ENCODE assay signal across 21 cellular contexts in genomic region chr2:133919285-133919684, GRCh38.
A peak's percentile ranks its signal among the peaks of the same experiment; 100 is the strongest.
DNase-seq lines count a peak whose midpoint lies in the region; ATAC-seq, FAIRE-seq and TF ChIP-seq lines count a peak whose summit lies in the region.
"Had no signal": no experiment of that assay in that cellular context is flagged by ENCODE, and none has a peak within 500 bp of the region (broad histone marks: within the 10 kb centered on the region; RNA-seq: fewer than 3 reads in every experiment).

No MANE protein-coding gene starts in this region.

- no peak overlapping the region for H2BK12ac ChIP-seq in H1 (ENCODE audit: low read depth, low read length)

- H3K27ac Mint-ChIP-seq in CD4-positive, alpha-beta T cell: no peak overlapping the region
- H3K27ac Mint-ChIP-seq: CD14-positive monocyte; CD8-positive, alpha-beta T cell; GM23338 had no signal

- peaks cover 4% of the 10 kb centered on the region for H3K4me1 ChIP-seq in IMR-90 (ENCODE audit: control insufficient read depth, insufficient read depth, low read length)
- H3K4me1 ChIP-seq in H1 (replicated peaks in 1 of 4; ENCODE audit: control insufficient read depth in 3 of 4, insufficient read depth in 4 of 4, low read length in 3 of 4): no peaks in the 10 kb centered on the region
- H3K4me1 ChIP-seq in small intestine (ENCODE audit: control insufficient read depth in 2 of 2, insufficient read depth in 1 of 2, low read depth in 1 of 2, low read length in 1 of 2): no peaks in the 10 kb centered on the region
- H3K4me1 ChIP-seq: A549, BLaER1 had no signal

- H3K79me1 ChIP-seq in IMR-90 (ENCODE audit: low read depth in 1 of 2, low read length in 2 of 2) (no peaks in the 10 kb centered on the region), H1 (ENCODE audit: low read depth, low read length) (no peaks in the 10 kb centered on the region)

- TF ChIP-seq EP300 in H1 (IDR thresholded peaks at IDR 0.05; ENCODE audit: borderline replicate concordance in 1 of 2, low read depth in 2 of 2, low read length in 2 of 2): no peak

- H3K79me2 ChIP-seq in H1 (ENCODE audit: control insufficient read depth in 1 of 2, insufficient read depth in 2 of 2, low read length in 2 of 2): no peaks in the 10 kb centered on the region

- TF ChIP-seq CTCF in IMR-90 (conservative IDR thresholded peaks at IDR 0.05; ENCODE audit: low read depth, low read length) (no peak), H1 (IDR thresholded peaks at IDR 0.05; ENCODE audit: control extremely low read depth in 1 of 3, insufficient read depth in 1 of 3, low read depth in 1 of 3, low read length in 3 of 3) (no peak)
- TF ChIP-seq CTCF in CD4-positive, alpha-beta T cell (IDR thresholded peaks at IDR 0.05): no peak

- H4K20me1 ChIP-seq in IMR-90 (ENCODE audit: insufficient read depth, low read length): no peaks in the 10 kb centered on the region
- no peaks in the 10 kb centered on the region for H4K20me1 ChIP-seq in H1 (replicated peaks in 1 of 2; ENCODE audit: control insufficient read depth in 1 of 2, insufficient read depth in 2 of 2, low read length in 2 of 2)
- H4K20me1 ChIP-seq: BLaER1 had no signal

- in situ Hi-C loops in IMR-90 (cut with MboI; ENCODE audit: low sequenced_read_pairs): no loop called here

- H2BK20ac ChIP-seq in IMR-90 (ENCODE audit: low read depth, low read length) (no peak overlapping the region), H1 (ENCODE audit: low read length) (no peak overlapping the region)

- CTCF ChIA-PET in IMR-90 (lab: Yijun Ruan, JAX) (interaction anchor here (0.6 to 1.5 kb wide), 2 partner anchors 30 to 175 kb away, joined by 3 read pairs; no protein-coding TSS in a partner anchor), H1 (lab: Charles Lee; ENCODE audit: partially characterized antibody) (interaction anchor here (1.4 kb wide), 1 partner anchor 199 kb away, joined by 4 read pairs; no protein-coding TSS in a partner anchor)
- CTCF ChIA-PET in CD4-positive, alpha-beta T cell (lab: Charles Lee): no interaction called here

- DNase-seq in AG08396 (ENCODE audit: low spot score) (peak; percentile 32), IMR-90 (peak; percentile 31), H1 (ENCODE audit: low read depth in 1 of 2, low spot score in 2 of 2) (no peak), small intestine (peak; percentile 62), NCI-H345 treated with DMSO at 0.1 percent for 48 hours (lab: John Stamatoyannopoulos, UW; ENCODE audit: unreplicated experiment) (no peak)
- DNase-seq in CD4-positive, alpha-beta T cell: no peak
- DNase-seq: Calu3; CD8-positive, alpha-beta T cell; DMS79 treated with DMSO at 0.1 percent for 48 hours; H7 had no signal

- H3K9me3 ChIP-seq in IMR-90 (ENCODE audit: control insufficient read depth, insufficient read depth, low read length) (peaks cover 2% of the 10 kb centered on the region; the same call in 1 of the 2 replicates), H1 (ENCODE audit: insufficient read depth in 2 of 2, low read depth in 1 of 2, low read length in 1 of 2) (no peaks in the 10 kb centered on the region), small intestine (ENCODE audit: control insufficient read depth, low read depth) (no peaks in the 10 kb centered on the region)
- no peaks in the 10 kb centered on the region for H3K9me3 ChIP-seq in CD4-positive, alpha-beta T cell (ENCODE audit: control insufficient read depth, low read length)
- H3K9me3 ChIP-seq: BLaER1 had no signal

- H3K27ac ChIP-seq in IMR-90 (ENCODE audit: insufficient read depth, low read length): no peak overlapping the region
- H3K27ac ChIP-seq in H1 (ENCODE audit: low read depth, low read length): no peak overlapping the region
- H3K27ac ChIP-seq in small intestine (ENCODE audit: low read depth in 1 of 2, low read length in 1 of 2): no peak overlapping the region
- no peak overlapping the region for H3K27ac ChIP-seq in CD4-positive, alpha-beta T cell (ENCODE audit: low read depth, low read length)
- H3K27ac ChIP-seq: 22Rv1, A549, BLaER1, KMS-11 had no signal

- H3K27me3 Mint-ChIP-seq in CD4-positive, alpha-beta T cell: peaks cover 25% of the 10 kb centered on the region

- BruUV-seq in IMR-90 (replicated peaks; lab: Mats Ljungman, UMichigan): no TSS peak

- H3K27me3 ChIP-seq in IMR-90 (ENCODE audit: control insufficient read depth, insufficient read depth, low read length): no peaks in the 10 kb centered on the region; the same call in 1 of the 2 replicates
- H3K27me3 ChIP-seq in H1 (replicated peaks in 1 of 4; ENCODE audit: control insufficient read depth in 3 of 4, extremely low read depth in 1 of 4, insufficient read depth in 3 of 4, low read length in 3 of 4): no peaks in the 10 kb centered on the region
- H3K27me3 ChIP-seq in small intestine (ENCODE audit: control insufficient read depth in 2 of 2, insufficient read depth in 2 of 2, low read length in 2 of 2): no peaks in the 10 kb centered on the region
- no peaks in the 10 kb centered on the region for H3K27me3 ChIP-seq in CD4-positive, alpha-beta T cell (ENCODE audit: control insufficient read depth, insufficient read depth, low read length)
- H3K27me3 ChIP-seq: BLaER1 had no signal

- TF ChIP-seq POLR2A in IMR-90 (IDR thresholded peaks at IDR 0.05; ENCODE audit: low read depth, low read length) (no peak), H1 (IDR thresholded peaks at IDR 0.05; ENCODE audit: control extremely low read depth in 1 of 2, low read depth in 2 of 2, low read length in 2 of 2) (no peak)

- H3K4me2 ChIP-seq in IMR-90 (ENCODE audit: low read depth, low read length): peak overlapping the region; percentile 74; the same call in 1 of the 2 replicates
- H3K4me2 ChIP-seq in H1 (ENCODE audit: insufficient read depth in 1 of 2, low read depth in 2 of 2, low read length in 2 of 2): no peak overlapping the region
- H3K4me2 ChIP-seq: A549, BLaER1, GM23338, KMS-11 had no signal

- no peak overlapping the region for H2AK9ac ChIP-seq in IMR-90 (replicated peaks; ENCODE audit: low read depth, low read length, poor library complexity)

- H4K8ac ChIP-seq in IMR-90 (ENCODE audit: low read depth in 2 of 2, low read length in 2 of 2) (peak overlapping the region in 1 of 2 experiments; percentile 63; a peak in 2 of 4 replicates), H1 (ENCODE audit: extremely low read depth, insufficient read depth, low read length) (no peak overlapping the region)

- H3K36me3 ChIP-seq in IMR-90 (ENCODE audit: control insufficient read depth, insufficient read depth, low read length) (no peaks in the 10 kb centered on the region), H1 (ENCODE audit: control insufficient read depth in 2 of 4, insufficient read depth in 4 of 4, low read length in 3 of 4) (no peaks in the 10 kb centered on the region), small intestine (ENCODE audit: control insufficient read depth in 2 of 2, insufficient read depth in 2 of 2, low read length in 2 of 2) (no peaks in the 10 kb centered on the region)
- H3K36me3 ChIP-seq: BLaER1 had no signal

- H3K23ac ChIP-seq in IMR-90 (ENCODE audit: low read depth, low read length): peak overlapping the region; percentile 43; the same call in 1 of the 2 replicates
- no peak overlapping the region for H3K23ac ChIP-seq in H1 (ENCODE audit: insufficient read length)

- no peak overlapping the region for H4K91ac ChIP-seq in IMR-90 (ENCODE audit: insufficient read depth, low read depth, low read length)
- no peak overlapping the region for H4K91ac ChIP-seq in H1 (replicated peaks; ENCODE audit: insufficient read length, low read length)

- H3K9ac ChIP-seq in IMR-90 (ENCODE audit: low read depth, low read length) (no peak overlapping the region), H1 (replicated peaks in 1 of 4; ENCODE audit: extremely low read depth in 1 of 4, low read depth in 3 of 4, low read length in 3 of 4) (no peak overlapping the region)
- H3K9ac ChIP-seq: BLaER1, KMS-11 had no signal

- no peak overlapping the region for H2BK120ac ChIP-seq in IMR-90 (ENCODE audit: low read depth, low read length)
- no peak overlapping the region for H2BK120ac ChIP-seq in H1 (replicated peaks; ENCODE audit: low read depth, low read length)

- H2AFZ ChIP-seq in IMR-90 (replicated peaks; ENCODE audit: low read length, poor library complexity): peak overlapping the region; percentile 46
- H2AFZ ChIP-seq in H1 (ENCODE audit: low read length): no peak overlapping the region
- H2AFZ ChIP-seq: GM23338 had no signal

- H3K56ac ChIP-seq in IMR-90 (ENCODE audit: extremely low read depth, insufficient read depth, low read length) (no peak overlapping the region), H1 (replicated peaks; ENCODE audit: insufficient read length, low read depth, low read length) (peak overlapping the region; percentile 14)

- H3K4me3 Mint-ChIP-seq in CD4-positive, alpha-beta T cell: no peak overlapping the region
- H3K4me3 Mint-ChIP-seq: CD14-positive monocyte; CD8-positive, alpha-beta T cell; GM23338 had no signal

- POLR2A ChIA-PET in IMR-90 (lab: Charles Lee; ENCODE audit: unreplicated experiment): no interaction called here
- POLR2A ChIA-PET in H1 (lab: Charles Lee; ENCODE audit: partially characterized antibody): no interaction called here
- POLR2A ChIA-PET in CD4-positive, alpha-beta T cell (lab: Charles Lee): no interaction called here

- no peak overlapping the region for H3K4ac ChIP-seq in IMR-90 (ENCODE audit: low read depth, low read length)
- no peak overlapping the region for H3K4ac ChIP-seq in H1 (replicated peaks; ENCODE audit: insufficient read length, low read depth, low read length)

- no peak overlapping the region for H2AK5ac ChIP-seq in IMR-90 (ENCODE audit: low read depth, low read length)
- no peak overlapping the region for H2AK5ac ChIP-seq in H1 (ENCODE audit: low read depth, low read length)

- H3K4me3 ChIP-seq in IMR-90 (ENCODE audit: insufficient read depth, low read depth, low read length) (no peak overlapping the region), H1 (ENCODE audit: extremely low read depth in 1 of 4, insufficient read depth in 2 of 4, low read depth in 3 of 4, low read length in 4 of 4) (no peak overlapping the region), small intestine (ENCODE audit: low read depth in 1 of 2, low read length in 2 of 2) (no peak overlapping the region)
- H3K4me3 ChIP-seq: A549, BLaER1, GM23338 had no signal

- no peak overlapping the region for H3K14ac ChIP-seq in IMR-90 (replicated peaks; ENCODE audit: low read depth, low read length)
- H3K14ac ChIP-seq in H1 (ENCODE audit: insufficient read length): no peak overlapping the region

- TF ChIP-seq RAD21 in IMR-90 (IDR thresholded peaks at IDR 0.05; ENCODE audit: low read length): no peak
- no peak for TF ChIP-seq RAD21 in H1 (IDR thresholded peaks at IDR 0.05 in 1 of 2, conservative IDR thresholded peaks at IDR 0.05 in 1 of 2; ENCODE audit: low read depth in 2 of 2, low read length in 2 of 2)

- H3K36me3 Mint-ChIP-seq in CD4-positive, alpha-beta T cell (ENCODE audit: low read depth): no peaks in the 10 kb centered on the region
- H3K36me3 Mint-ChIP-seq: CD14-positive monocyte; CD8-positive, alpha-beta T cell had no signal

- H2BK5ac ChIP-seq in IMR-90 (ENCODE audit: low read depth, low read length, poor library complexity, severe bottlenecking): peak overlapping the region; percentile 76
- no peak overlapping the region for H2BK5ac ChIP-seq in H1 (ENCODE audit: low read depth, low read length)

- no peaks in the 10 kb centered on the region for H3K23me2 ChIP-seq in H1 (ENCODE audit: low read depth, low read length)

- ATAC-seq in IMR-90 (ENCODE audit: low read depth) (peak; percentile 92), HG03135 (IDR thresholded peaks at IDR 0.05; ENCODE audit: unreplicated experiment) (no peak)
- no peak for ATAC-seq in CD4-positive, alpha-beta T cell (ENCODE audit: poor library complexity)
- ATAC-seq: A549; CD8-positive, alpha-beta T cell; GM23338; HCT116 had no signal

- dilution Hi-C loops in IMR-90 (cut with HindIII; ENCODE audit: low sequenced_read_pairs, unreplicated experiment): no loop called here

- H2BK15ac ChIP-seq in IMR-90 (ENCODE audit: low read depth, low read length): no peak overlapping the region
- H2BK15ac ChIP-seq in H1 (ENCODE audit: low read length): no peak overlapping the region

- intact Hi-C loops in IMR-90 (cut with micrococcal nuclease): no loop called here
- intact Hi-C loops in CD4-positive, alpha-beta T cell (cut with DNase I, micrococcal nuclease): no loop called here

- H3K18ac ChIP-seq in IMR-90 (ENCODE audit: low read depth, low read length) (peak overlapping the region; percentile 94; the same call in 1 of the 2 replicates), H1 (ENCODE audit: extremely low read depth, low read length) (no peak overlapping the region)

- FAIRE-seq in H1 (lab: Jason Lieb, UNC) (no peak), small intestine (lab: Jason Lieb, UNC) (no peak)
- FAIRE-seq: A549, G401.6, GM12891, GM19239 had no signal

- 80% methylated on average over 1 of the region's 3 CpGs; no CpG with 5 or more reads in 1 of the 2 experiments for WGBS in IMR-90 (ENCODE audit: extremely low coverage in 2 of 2, insufficient read length in 1 of 2), 2 experiments
- WGBS in H1 (ENCODE audit: extremely low coverage in 1 of 2, insufficient coverage in 1 of 2, insufficient read length in 1 of 2, insufficient replicate concordance in 2 of 2, low coverage in 1 of 2, low lambda C conversion rate in 2 of 2, missing lambda C conversion rate in 1 of 2), 2 experiments: 76% methylated on average over 3 of the region's 3 CpGs; no CpG with 5 or more reads in 1 of the 2 experiments
- WGBS in small intestine, 3 donors: 26 to 43% (median 38%) methylated on average over 3 of the region's 3 CpGs

- no peaks in the 10 kb centered on the region for H3K4me1 Mint-ChIP-seq in CD4-positive, alpha-beta T cell (ENCODE audit: low read depth)
- H3K4me1 Mint-ChIP-seq: CD14-positive monocyte, GM23338 had no signal

- H3K9me3 Mint-ChIP-seq in CD4-positive, alpha-beta T cell: peaks cover 2% of the 10 kb centered on the region
- H3K9me3 Mint-ChIP-seq: CD8-positive, alpha-beta T cell; GM23338 had no signal

- peak overlapping the region; percentile 82; the same call in 1 of the 2 replicates for H4K5ac ChIP-seq in IMR-90 (ENCODE audit: low read depth, low read length)
- no peak overlapping the region for H4K5ac ChIP-seq in H1 (ENCODE audit: insufficient read length, low read depth, low read length)

- H3K9me1 ChIP-seq in IMR-90 (ENCODE audit: insufficient read depth, low read length): no peaks in the 10 kb centered on the region

Comparison
In these comparisons a context has a peak if more than half of its experiments do, and no peak if none do; other contexts are left out.
1. DNase-seq: peak in AG08396 (single experiment), IMR-90 (single experiment) and small intestine (single experiment); none in H1 (0 of 2), NCI-H345 treated with DMSO at 0.1 percent for 48 hours (single experiment) and CD4-positive, alpha-beta T cell (0 of 10).